ENCODE assay signal across 8 cellular contexts in genomic region chr1:160954158-160955104, GRCh38. TPM values are rescaled to one million over a fixed set of nuclear protein-coding genes. Genes with fewer than 3 reads are reported as not detected.
DNase-seq lines count a peak whose midpoint lies in the region; ATAC-seq and TF ChIP-seq lines count a peak whose summit lies in the region.

Gene ITLN2, minus strand, starts transcription at chr1:160954809. Its CDS starts 68 bp downstream, at chr1:160954741.

- no peak within 1 kb of the TSS for H3K27ac Mint-ChIP-seq in CD4-positive, alpha-beta T cell
- no peak within 1 kb of the TSS for H3K27ac Mint-ChIP-seq in activated CD4-positive, alpha-beta memory T cell treated with anti-CD3 and anti-CD28 coated beads, Interleukin-2, amount 10 ng/mL, durations not matched to agents 7 days and 5 days

- TF ChIP-seq CTCF in CD4-positive, alpha-beta T cell (IDR thresholded peaks at IDR 0.05): peak; percentile 48
- peak; percentile 42 to 55 for TF ChIP-seq CTCF in fibroblast of lung (conservative IDR thresholded peaks at IDR 0.05 in 1 of 2, IDR thresholded peaks at IDR 0.05 in 1 of 2; ENCODE audit: low read depth in 1 of 2, low read length in 2 of 2)
- peak in 3 of 4 experiments; percentile 38 to 60 (median 38) for TF ChIP-seq CTCF in prostate gland (IDR thresholded peaks at IDR 0.05)

- no peaks in the 10 kb centered on the region for H3K9me3 Mint-ChIP-seq in CD4-positive, alpha-beta T cell
- H3K9me3 Mint-ChIP-seq in activated CD4-positive, alpha-beta memory T cell treated with anti-CD3 and anti-CD28 coated beads, Interleukin-2, amount 10 ng/mL, durations not matched to agents 7 days and 5 days: no peaks in the 10 kb centered on the region

- H2AFZ ChIP-seq in fibroblast of lung (ENCODE audit: low read length): no peak within 1 kb of the TSS

- intact Hi-C loops in CD4-positive, alpha-beta T cell (cut with DNase I, micrococcal nuclease): loop anchor here (2.0 to 5.0 kb wide), 3 partner anchors 76 to 178 kb away; no protein-coding TSS in a partner anchor
- intact Hi-C loops in prostate gland (cut with DNase I): loop anchor here (5.0 to 10.0 kb wide), 2 partner anchors 117 to 530 kb away; no protein-coding TSS in a partner anchor

- H3K4me3 Mint-ChIP-seq in CD4-positive, alpha-beta T cell: no peak within 1 kb of the TSS
- H3K4me3 Mint-ChIP-seq in activated CD4-positive, alpha-beta memory T cell treated with anti-CD3 and anti-CD28 coated beads, Interleukin-2, amount 10 ng/mL, durations not matched to agents 7 days and 5 days: no peak within 1 kb of the TSS

- no peaks in the 10 kb centered on the region for H3K36me3 Mint-ChIP-seq in CD4-positive, alpha-beta T cell (ENCODE audit: low read depth)
- H3K36me3 Mint-ChIP-seq in activated CD4-positive, alpha-beta memory T cell treated with anti-CD3 and anti-CD28 coated beads, Interleukin-2, amount 10 ng/mL, durations not matched to agents 7 days and 5 days (ENCODE audit: low read depth): no peaks in the 10 kb centered on the region

- POLR2A ChIA-PET in CD4-positive, alpha-beta T cell (lab: Charles Lee): interaction anchor here (0.9 kb wide), 1 partner anchor 119 kb away, joined by 4 read pairs; no protein-coding TSS in a partner anchor
- POLR2A ChIA-PET in activated CD4-positive, alpha-beta memory T cell treated with anti-CD3 and anti-CD28 coated beads, Interleukin-2, amount 10 ng/mL, durations not matched to agents 7 days and 5 days (lab: Charles Lee): interaction anchor here (0.8 to 2.4 kb wide), 4 partner anchors 66 to 327 kb away, joined by 3 to 21 read pairs (median 4); partner anchors contain the start of gene F11R

- CTCF ChIA-PET in CD4-positive, alpha-beta T cell (lab: Charles Lee): interaction anchor here (0.7 to 4.0 kb wide), 6 partner anchors 118 to 273 kb away, joined by 3 to 26 read pairs (median 6); no protein-coding TSS in a partner anchor
- CTCF ChIA-PET in activated CD4-positive, alpha-beta memory T cell treated with anti-CD3 and anti-CD28 coated beads, Interleukin-2, amount 10 ng/mL, durations not matched to agents 7 days and 5 days (lab: Charles Lee): interaction anchor here (0.6 to 7.3 kb wide), 35 partner anchors 8 to 276 kb away, joined by 3 to 300 read pairs (median 5); partner anchors contain the start of genes CD244, CD48 and TSTD1

- H3K9ac ChIP-seq in fibroblast of lung (ENCODE audit: insufficient read depth, low read length): no peak within 1 kb of the TSS

- H3K79me2 ChIP-seq in fibroblast of lung (ENCODE audit: control insufficient read depth, insufficient read depth, low read length): no peaks in the 10 kb centered on the region

- no peak for TF ChIP-seq POLR2A in prostate gland (IDR thresholded peaks at IDR 0.05)

- H3K27me3 ChIP-seq in CD4-positive, alpha-beta T cell (ENCODE audit: control insufficient read depth, insufficient read depth, low read length): no peaks in the 10 kb centered on the region
- H3K27me3 ChIP-seq in fibroblast of lung (ENCODE audit: control insufficient read depth, insufficient read depth, low read length): no peaks in the 10 kb centered on the region
- no peaks in the 10 kb centered on the region for H3K27me3 ChIP-seq in prostate gland (replicated peaks; ENCODE audit: insufficient read depth)

- H3K27ac ChIP-seq in CD4-positive, alpha-beta T cell (ENCODE audit: low read depth, low read length): no peak within 1 kb of the TSS
- H3K27ac ChIP-seq in fibroblast of lung (ENCODE audit: insufficient read depth, low read length): no peak within 1 kb of the TSS
- H3K27ac ChIP-seq in prostate gland: no peak within 1 kb of the TSS

- 86% methylated on average over 8 of the region's 8 CpGs for WGBS in prostate gland

- ATAC-seq in CD4-positive, alpha-beta T cell (ENCODE audit: poor library complexity): peak; percentile 79
- ATAC-seq in GM19452 (IDR thresholded peaks at IDR 0.05; ENCODE audit: unreplicated experiment): peak; percentile 55

- no peaks in the 10 kb centered on the region for H4K20me1 ChIP-seq in fibroblast of lung (ENCODE audit: control insufficient read depth, extremely low read depth, insufficient read depth, low read length)

- H3K4me1 ChIP-seq in fibroblast of lung (ENCODE audit: control insufficient read depth, extremely low read depth, insufficient read depth, low read length) (no peaks in the 10 kb centered on the region), prostate gland (replicated peaks) (peaks cover 4% of the 10 kb centered on the region)

- no peaks in the 10 kb centered on the region for H3K27me3 Mint-ChIP-seq in CD4-positive, alpha-beta T cell
- H3K27me3 Mint-ChIP-seq in activated CD4-positive, alpha-beta memory T cell treated with anti-CD3 and anti-CD28 coated beads, Interleukin-2, amount 10 ng/mL, durations not matched to agents 7 days and 5 days: peaks cover 2% of the 10 kb centered on the region

- H3K4me3 ChIP-seq in fibroblast of lung (replicated peaks in 1 of 4; ENCODE audit: control extremely low read depth in 1 of 4, insufficient read depth in 1 of 4, low read depth in 3 of 4, low read length in 4 of 4) (no peak within 1 kb of the TSS), prostate gland (no peak within 1 kb of the TSS)

- peaks cover 12% of the 10 kb centered on the region for H3K4me1 Mint-ChIP-seq in CD4-positive, alpha-beta T cell (ENCODE audit: low read depth)
- peaks cover 7% of the 10 kb centered on the region for H3K4me1 Mint-ChIP-seq in activated CD4-positive, alpha-beta memory T cell treated with anti-CD3 and anti-CD28 coated beads, Interleukin-2, amount 10 ng/mL, durations not matched to agents 7 days and 5 days

- DNase-seq in CD4-positive, alpha-beta T cell: peak; percentile 13 to 43 (median 24)
- DNase-seq in NCI-H2227 treated with DMSO at 0.1 percent for 48 hours (lab: John Stamatoyannopoulos, UW) (peak; percentile 3), fibroblast of lung (ENCODE audit: low read depth in 2 of 2) (peak in 1 of 2 donors; percentile 14), prostate gland (ENCODE audit: low spot score) (no peak), DMS79 treated with DMSO at 0.1 percent for 48 hours (lab: John Stamatoyannopoulos, UW) (no peak), amniotic stem cell (lab: John Stamatoyannopoulos, UW) (no peak)
- DNase-seq in activated CD4-positive, alpha-beta memory T cell treated with anti-CD3 and anti-CD28 coated beads, Interleukin-2, amount 10 ng/mL, durations not matched to agents 7 days and 5 days: peak; percentile 64

- H3K4me2 ChIP-seq in fibroblast of lung (ENCODE audit: extremely low read depth, insufficient read depth, low read length): no peak within 1 kb of the TSS

- H3K36me3 ChIP-seq in fibroblast of lung (ENCODE audit: control insufficient read depth, insufficient read depth, low read length): no peaks in the 10 kb centered on the region
- no peaks in the 10 kb centered on the region for H3K36me3 ChIP-seq in prostate gland

- H3K9me3 ChIP-seq in CD4-positive, alpha-beta T cell (ENCODE audit: control insufficient read depth, low read length): no peaks in the 10 kb centered on the region
- H3K9me3 ChIP-seq in fibroblast of lung (ENCODE audit: control insufficient read depth, insufficient read depth, low read depth, low read length) (no peaks in the 10 kb centered on the region), prostate gland (no peaks in the 10 kb centered on the region)

RNA-seq across cellular contexts. Expression of gene ITLN2, which starts in this region (rescaled TPM):
- total RNA-seq in CD4-positive, alpha-beta T cell: not detected
- not detected for total RNA-seq in activated CD4-positive, alpha-beta memory T cell treated with anti-CD3 and anti-CD28 coated beads, Interleukin-2, amount 10 ng/mL, durations not matched to agents 7 days and 5 days
- total RNA-seq in fibroblast of lung (not detected in 2 replicates), prostate gland (1 to 10 TPM in 1 of 2 donors, under 1 TPM in 1; 0.82 to 2.4 TPM)
- polyA plus RNA-seq in fibroblast of lung: not detected in 2 replicates
- not detected in 2 replicates for polyA plus RNA-seq in fibroblast of lung (2012)
- polyA minus RNA-seq in fibroblast of lung (ENCODE audit: low replicate concordance): not detected in 2 replicates

Comparison
In these comparisons a context has a peak if more than half of its experiments do, and no peak if none do; other contexts are left out.
1. Peak in DNase-seq and ATAC-seq in CD4-positive, alpha-beta T cell; RNA of the gene not detected or under 1 TPM.
2. Peak in DNase-seq in activated CD4-positive, alpha-beta memory T cell treated with anti-CD3 and anti-CD28 coated beads, Interleukin-2, amount 10 ng/mL, durations not matched to agents 7 days and 5 days; RNA of the gene not detected or under 1 TPM.